In the genomic region with DNA sequence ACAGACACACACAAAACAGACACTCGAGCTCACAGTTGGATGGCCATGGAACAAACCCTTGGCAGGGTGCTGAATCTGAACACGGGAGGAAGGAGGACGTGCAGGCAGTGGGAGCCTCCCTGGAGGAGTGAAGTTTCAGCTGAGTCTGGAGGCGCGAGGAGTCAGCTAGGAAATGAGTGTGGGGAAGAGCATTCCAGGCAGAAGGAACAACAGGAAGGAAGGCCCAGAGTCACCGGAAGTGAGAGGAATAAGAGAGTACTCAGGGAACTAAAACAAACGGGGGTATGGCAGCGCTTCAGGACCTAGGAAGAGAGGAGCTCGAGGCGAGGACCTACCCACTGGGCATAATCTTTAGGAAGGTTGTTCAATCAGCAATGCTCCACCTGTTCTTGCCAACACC, we compare ENCODE assay signal across 26 cellular contexts.
A peak's percentile ranks its signal among the peaks of the same experiment; 100 is the strongest.
DNase-seq lines count a peak whose midpoint lies in the region; ATAC-seq, FAIRE-seq and TF ChIP-seq lines count a peak whose summit lies in the region.
"Had no signal": no experiment of that assay in that cellular context is flagged by ENCODE, and none has a peak within 500 bp of the region (broad histone marks: within the 10 kb centered on the region; RNA-seq: fewer than 3 reads in every experiment).

No MANE protein-coding gene starts in this region.

- peak overlapping the region; percentile 73 for H3K27ac Mint-ChIP-seq in activated naive CD8-positive, alpha-beta T cell treated with anti-CD3 and anti-CD28 coated beads, Interleukin-2, amount 10 ng/mL, durations not matched to agents 7 days and 5 days
- no peak overlapping the region for H3K27ac Mint-ChIP-seq in activated naive CD8-positive, alpha-beta T cell treated with anti-CD3 and anti-CD28 coated beads for 36 hours
- H3K27ac Mint-ChIP-seq in central memory CD8-positive, alpha-beta T cell (ENCODE audit: low read depth): peak overlapping the region; percentile 83
- H3K27ac Mint-ChIP-seq: activated T-cell treated with anti-CD3 and anti-CD28 coated beads, Interleukin-2, amount 50 U/mL, for 72 hours; endodermal cell; stimulated activated naive B cell treated with anti-CD40 and anti-IgM and Interleukin-4, amounts not matched to agents 10 μg/mL and 1 μg/mL and 100 μg/mL, for 72 hours had no signal

- no peaks in the 10 kb centered on the region for H3K36me3 ChIP-seq in esophagus squamous epithelium
- H3K36me3 ChIP-seq: gastrocnemius medialis, neutrophil, suprapubic skin had no signal

- no peak for TF ChIP-seq CTCF in esophagus squamous epithelium (IDR thresholded peaks at IDR 0.05)

- H3K4me1 ChIP-seq in esophagus squamous epithelium: peaks cover 0 to 4% (median 0%) of the 10 kb centered on the region in 3 donors
- H3K4me1 ChIP-seq: gastrocnemius medialis had no signal

- peaks cover 2% of the 10 kb centered on the region for H3K27me3 Mint-ChIP-seq in activated naive CD8-positive, alpha-beta T cell treated with anti-CD3 and anti-CD28 coated beads, Interleukin-2, amount 10 ng/mL, durations not matched to agents 7 days and 5 days
- H3K27me3 Mint-ChIP-seq in activated naive CD8-positive, alpha-beta T cell treated with anti-CD3 and anti-CD28 coated beads for 36 hours: no peaks in the 10 kb centered on the region
- no peaks in the 10 kb centered on the region for H3K27me3 Mint-ChIP-seq in central memory CD8-positive, alpha-beta T cell
- H3K27me3 Mint-ChIP-seq: activated naive CD4-positive, alpha-beta T cell treated with anti-CD3 and anti-CD28 coated beads, Interleukin-2, amount 50 U/mL, for 24 hours; stimulated activated naive B cell treated with anti-CD40 and anti-IgM and Interleukin-4, amounts not matched to agents 10 μg/mL and 1 μg/mL and 100 μg/mL, for 72 hours had no signal

- H3K36me3 Mint-ChIP-seq in activated naive CD8-positive, alpha-beta T cell treated with anti-CD3 and anti-CD28 coated beads, Interleukin-2, amount 10 ng/mL, durations not matched to agents 7 days and 5 days: peaks cover 15% of the 10 kb centered on the region
- peaks cover 17% of the 10 kb centered on the region for H3K36me3 Mint-ChIP-seq in activated naive CD8-positive, alpha-beta T cell treated with anti-CD3 and anti-CD28 coated beads for 36 hours
- peaks cover 5% of the 10 kb centered on the region for H3K36me3 Mint-ChIP-seq in central memory CD8-positive, alpha-beta T cell (ENCODE audit: insufficient read depth)
- H3K36me3 Mint-ChIP-seq: activated naive CD4-positive, alpha-beta T cell treated with anti-CD3 and anti-CD28 coated beads, Interleukin-2, amount 50 U/mL, for 24 hours had no signal

- H3K4me3 Mint-ChIP-seq in activated naive CD8-positive, alpha-beta T cell treated with anti-CD3 and anti-CD28 coated beads, Interleukin-2, amount 10 ng/mL, durations not matched to agents 7 days and 5 days: peak overlapping the region; percentile 69
- H3K4me3 Mint-ChIP-seq in activated naive CD8-positive, alpha-beta T cell treated with anti-CD3 and anti-CD28 coated beads for 36 hours: no peak overlapping the region
- peak overlapping the region; percentile 60 for H3K4me3 Mint-ChIP-seq in central memory CD8-positive, alpha-beta T cell
- H3K4me3 Mint-ChIP-seq: activated naive CD4-positive, alpha-beta T cell treated with anti-CD3 and anti-CD28 coated beads, Interleukin-2, amount 50 U/mL, for 24 hours; endodermal cell; stimulated activated naive B cell treated with anti-CD40 and anti-IgM and Interleukin-4, amounts not matched to agents 10 μg/mL and 1 μg/mL and 100 μg/mL, for 72 hours had no signal

- H3K4me1 Mint-ChIP-seq in activated naive CD8-positive, alpha-beta T cell treated with anti-CD3 and anti-CD28 coated beads, Interleukin-2, amount 10 ng/mL, durations not matched to agents 7 days and 5 days: peaks cover 74% of the 10 kb centered on the region
- H3K4me1 Mint-ChIP-seq in activated naive CD8-positive, alpha-beta T cell treated with anti-CD3 and anti-CD28 coated beads for 36 hours: peaks cover 71% of the 10 kb centered on the region
- peaks cover 72% of the 10 kb centered on the region for H3K4me1 Mint-ChIP-seq in central memory CD8-positive, alpha-beta T cell

- peaks cover 0 to 63% (median 0%) of the 10 kb centered on the region in 4 donors for H3K27me3 ChIP-seq in esophagus squamous epithelium
- H3K27me3 ChIP-seq: hepatocyte, neutrophil had no signal

- ATAC-seq in activated naive CD8-positive, alpha-beta T cell treated with anti-CD3 and anti-CD28 coated beads, Interleukin-2, amount 10 ng/mL, durations not matched to agents 7 days and 5 days (ENCODE audit: low read depth): no peak
- no peak for ATAC-seq in central memory CD8-positive, alpha-beta T cell (replicated peaks; ENCODE audit: extremely low read depth, poor library complexity, severe bottlenecking)
- ATAC-seq: gastrocnemius medialis, left colon, Panc1, sciatic nerve had no signal

- DNase-seq in activated naive CD8-positive, alpha-beta T cell treated with anti-CD3 and anti-CD28 coated beads, Interleukin-2, amount 10 ng/mL, durations not matched to agents 7 days and 5 days: no peak
- no peak for DNase-seq in activated naive CD8-positive, alpha-beta T cell treated with anti-CD3 and anti-CD28 coated beads for 36 hours
- DNase-seq in GM19239 (ENCODE audit: insufficient read length, low spot score) (no peak), NCI-H510A treated with DMSO at 0.1 percent for 48 hours (lab: John Stamatoyannopoulos, UW) (no peak), esophagus squamous epithelium (lab: John Stamatoyannopoulos, UW) (no peak), epidermal melanocyte (ENCODE audit: insufficient read length, low spot score) (no peak)
- no peak for DNase-seq in central memory CD8-positive, alpha-beta T cell (ENCODE audit: low spot score in 2 of 2)
- DNase-seq: cortex of kidney; endodermal cell; gastrocnemius medialis; left colon; mammary epithelial cell; NCI-H1092; NCI-H187 treated with DMSO at 0.1 percent for 48 hours; NCI-H526; SHP77 treated with DMSO at 0.1 percent for 48 hours; stimulated activated naive B cell treated with anti-CD40 and anti-IgM and Interleukin-4, amounts not matched to agents 10 μg/mL and 1 μg/mL and 100 μg/mL, for 72 hours had no signal

- intact Hi-C loops in esophagus squamous epithelium (cut with DNase I): no loop called here

- peaks cover 4% of the 10 kb centered on the region for H3K9me3 Mint-ChIP-seq in activated naive CD8-positive, alpha-beta T cell treated with anti-CD3 and anti-CD28 coated beads, Interleukin-2, amount 10 ng/mL, durations not matched to agents 7 days and 5 days
- H3K9me3 Mint-ChIP-seq in activated naive CD8-positive, alpha-beta T cell treated with anti-CD3 and anti-CD28 coated beads for 36 hours: peaks cover 22% of the 10 kb centered on the region
- no peaks in the 10 kb centered on the region for H3K9me3 Mint-ChIP-seq in central memory CD8-positive, alpha-beta T cell
- H3K9me3 Mint-ChIP-seq: activated naive CD4-positive, alpha-beta T cell treated with anti-CD3 and anti-CD28 coated beads, Interleukin-2, amount 50 U/mL, for 24 hours; endodermal cell had no signal

- WGBS in esophagus squamous epithelium, 2 donors: 70 to 78% methylated on average over 5 to 10 of the region's 10 CpGs

- H3K4me3 ChIP-seq in esophagus squamous epithelium: no peak overlapping the region
- H3K4me3 ChIP-seq: gastrocnemius medialis, hepatocyte, suprapubic skin had no signal

- FAIRE-seq in GM19239 (lab: Jason Lieb, UNC): peak; percentile 23
- FAIRE-seq: astrocyte, TTC549 had no signal

- TF ChIP-seq POLR2A in esophagus squamous epithelium (IDR thresholded peaks at IDR 0.05): no peak

- H3K9me3 ChIP-seq in esophagus squamous epithelium: peaks cover 0 to 4% (median 0%) of the 10 kb centered on the region in 3 donors
- H3K9me3 ChIP-seq: gastrocnemius medialis, neutrophil, suprapubic skin had no signal

- H3K27ac ChIP-seq in esophagus squamous epithelium: no peak overlapping the region
- H3K27ac ChIP-seq: gastrocnemius medialis, hepatocyte, neutrophil, suprapubic skin had no signal

- POLR2A ChIA-PET in activated naive CD8-positive, alpha-beta T cell treated with anti-CD3 and anti-CD28 coated beads, Interleukin-2, amount 10 ng/mL, durations not matched to agents 7 days and 5 days (lab: Charles Lee): interaction anchor here (1.4 to 1.7 kb wide), 4 partner anchors 58 to 199 kb away, joined by 5 read pairs; no protein-coding TSS in a partner anchor
